9 cellular contexts compared by ENCODE assay signal in the genomic region with DNA sequence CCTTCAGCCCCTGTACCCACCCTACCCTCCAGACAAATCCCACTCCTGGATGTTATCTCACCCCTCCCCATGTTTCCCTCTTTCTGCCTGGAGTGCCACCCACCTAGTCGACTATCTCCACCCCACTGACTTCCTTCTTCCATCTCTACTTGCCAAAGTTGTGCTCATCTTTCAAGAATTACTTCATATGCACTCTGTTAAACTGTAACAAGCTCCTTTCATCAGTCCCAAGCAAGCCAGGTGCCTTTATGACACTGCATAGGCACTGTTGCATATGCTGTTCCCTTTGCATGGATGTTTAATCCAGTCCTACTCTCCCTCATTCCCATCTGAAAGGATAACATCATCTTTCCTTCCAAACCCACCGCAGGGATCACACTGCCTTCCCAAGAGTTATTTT.
"Had no signal": no experiment of that assay in that cellular context is flagged by ENCODE, and none has a peak within 500 bp of the region (broad histone marks: within the 10 kb centered on the region; RNA-seq: fewer than 3 reads in every experiment).

No MANE protein-coding gene starts in this region.

- H3K4me1 Mint-ChIP-seq: activated CD8-positive, alpha-beta memory T cell treated with anti-CD3 and anti-CD28 coated beads, Interleukin-2, amount 10 ng/mL, durations not matched to agents 7 days and 5 days had no signal

- H3K79me2 ChIP-seq: hepatocyte had no signal

- H3K27me3 Mint-ChIP-seq: activated CD4-positive, alpha-beta memory T cell treated with anti-CD3 and anti-CD28 coated beads for 36 hours; activated T-cell treated with anti-CD3 and anti-CD28 coated beads, Interleukin-2, amount 50 U/mL, for 24 hours had no signal

- H3K36me3 ChIP-seq: pancreas, sigmoid colon, spleen, thoracic aorta had no signal

- H3K4me3 ChIP-seq: hepatocyte, pancreas, sigmoid colon, spleen, thoracic aorta had no signal

- H3K9me3 Mint-ChIP-seq: activated CD4-positive, alpha-beta memory T cell treated with anti-CD3 and anti-CD28 coated beads for 36 hours; activated T-cell treated with anti-CD3 and anti-CD28 coated beads, Interleukin-2, amount 50 U/mL, for 24 hours had no signal

- H3K27ac ChIP-seq: hepatocyte, pancreas, sigmoid colon, spleen, thoracic aorta had no signal

- H3K9me3 ChIP-seq: pancreas, sigmoid colon, spleen, thoracic aorta had no signal

- H3K4me3 Mint-ChIP-seq: activated CD4-positive, alpha-beta memory T cell treated with anti-CD3 and anti-CD28 coated beads for 36 hours; activated CD8-positive, alpha-beta memory T cell treated with anti-CD3 and anti-CD28 coated beads, Interleukin-2, amount 10 ng/mL, durations not matched to agents 7 days and 5 days; activated T-cell treated with anti-CD3 and anti-CD28 coated beads, Interleukin-2, amount 50 U/mL, for 24 hours had no signal

- H3K27ac Mint-ChIP-seq: activated CD4-positive, alpha-beta memory T cell treated with anti-CD3 and anti-CD28 coated beads for 36 hours; activated CD8-positive, alpha-beta memory T cell treated with anti-CD3 and anti-CD28 coated beads, Interleukin-2, amount 10 ng/mL, durations not matched to agents 7 days and 5 days; activated T-cell treated with anti-CD3 and anti-CD28 coated beads, Interleukin-2, amount 50 U/mL, for 24 hours had no signal

- H3K4me1 ChIP-seq: pancreas, sigmoid colon, spleen had no signal

- H3K27me3 ChIP-seq: hepatocyte, pancreas, sigmoid colon, spleen had no signal

- DNase-seq: activated CD4-positive, alpha-beta memory T cell treated with anti-CD3 and anti-CD28 coated beads for 36 hours; activated CD8-positive, alpha-beta memory T cell treated with anti-CD3 and anti-CD28 coated beads, Interleukin-2, amount 10 ng/mL, durations not matched to agents 7 days and 5 days; activated naive CD4-positive, alpha-beta T cell treated with anti-CD3 and anti-CD28 coated beads, Interleukin-2, amount 50 U/mL, for 16 hours; activated T-cell treated with anti-CD3 and anti-CD28 coated beads, Interleukin-2, amount 50 U/mL, for 24 hours; sigmoid colon; spleen had no signal

- H3K4me2 ChIP-seq: hepatocyte had no signal

- H3K36me3 Mint-ChIP-seq: activated CD4-positive, alpha-beta memory T cell treated with anti-CD3 and anti-CD28 coated beads for 36 hours; activated CD8-positive, alpha-beta memory T cell treated with anti-CD3 and anti-CD28 coated beads, Interleukin-2, amount 10 ng/mL, durations not matched to agents 7 days and 5 days had no signal
